ENCODE assay signal across 2 cellular contexts in the genomic region with DNA sequence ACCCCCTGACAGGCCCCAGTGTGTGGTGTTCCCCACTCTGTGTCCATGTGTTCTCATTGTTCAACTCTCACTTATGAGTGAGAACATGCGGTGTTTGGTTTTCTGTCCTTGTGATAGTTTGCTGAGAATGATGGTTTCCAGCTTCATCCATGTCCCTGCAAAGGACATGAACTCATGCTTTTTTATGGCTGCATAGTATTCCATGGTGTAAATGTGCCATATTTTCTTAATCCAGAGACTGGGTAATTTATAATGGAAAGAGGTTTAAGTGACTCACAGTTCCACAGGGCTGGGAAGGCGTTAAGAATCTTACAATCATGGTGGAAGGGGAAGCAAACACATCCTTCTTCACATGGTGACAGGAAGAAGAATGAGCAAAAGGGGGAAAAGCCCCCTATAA.
A peak's percentile ranks its signal among the peaks of the same experiment; 100 is the strongest.
TF ChIP-seq lines count a peak whose summit lies in the region.

No MANE protein-coding gene starts in this region.

TF ChIP-seq in HEK293, 187 proteins besides CTCF, POLR2A, EP300 and RAD21:
- TF ChIP-seq, protein P1, sequence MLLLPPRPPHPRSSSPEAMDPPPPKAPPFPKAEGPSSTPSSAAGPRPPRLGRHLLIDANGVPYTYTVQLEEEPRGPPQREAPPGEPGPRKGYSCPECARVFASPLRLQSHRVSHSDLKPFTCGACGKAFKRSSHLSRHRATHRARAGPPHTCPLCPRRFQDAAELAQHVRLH (tag by site-specific recombination; IDR thresholded peaks at IDR 0.05) = peak; percentile 66; the same call in 1 of the 2 replicates
- peak; percentile 99 for TF ChIP-seq ZNF146 (tag by site-specific recombination; IDR thresholded peaks at IDR 0.05)
- TF ChIP-seq, protein P2, sequence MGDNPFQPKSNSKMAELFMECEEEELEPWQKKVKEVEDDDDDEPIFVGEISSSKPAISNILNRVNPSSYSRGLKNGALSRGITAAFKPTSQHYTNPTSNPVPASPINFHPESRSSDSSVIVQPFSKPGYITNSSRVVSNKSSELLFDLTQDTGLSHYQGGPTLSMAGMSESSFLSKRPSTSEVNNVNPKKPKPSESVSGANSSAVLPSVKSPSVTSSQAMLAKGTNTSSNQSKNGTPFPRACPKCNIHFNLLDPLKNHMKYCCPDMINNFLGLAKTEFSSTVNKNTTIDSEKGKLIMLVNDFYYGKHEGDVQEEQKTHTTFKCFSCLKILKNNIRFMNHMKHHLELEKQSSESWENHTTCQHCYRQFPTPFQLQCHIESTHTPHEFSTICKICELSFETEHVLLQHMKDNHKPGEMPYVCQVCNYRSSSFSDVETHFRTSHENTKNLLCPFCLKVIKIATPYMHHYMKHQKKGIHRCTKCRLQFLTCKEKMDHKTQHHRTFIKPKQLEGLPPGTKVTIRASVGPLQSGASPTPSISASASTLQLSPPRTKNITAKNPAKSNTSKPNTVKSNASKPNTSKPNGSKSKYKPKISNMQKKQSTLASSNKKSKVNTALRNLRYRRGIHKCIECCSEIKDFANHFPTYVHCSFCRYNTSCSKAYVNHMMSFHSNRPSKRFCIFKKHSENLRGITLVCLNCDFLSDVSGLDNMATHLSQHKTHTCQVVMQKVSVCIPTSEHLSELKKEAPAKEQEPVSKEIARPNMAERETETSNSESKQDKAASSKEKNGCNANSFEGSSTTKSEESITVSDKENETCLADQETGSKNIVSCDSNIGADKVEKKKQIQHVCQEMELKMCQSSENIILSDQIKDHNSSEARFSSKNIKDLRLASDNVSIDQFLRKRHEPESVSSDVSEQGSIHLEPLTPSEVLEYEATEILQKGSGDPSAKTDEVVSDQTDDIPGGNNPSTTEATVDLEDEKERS (tag by site-specific recombination; IDR thresholded peaks at IDR 0.05) = peak; percentile 30; the same call in 1 of the 2 replicates

TF ChIP-seq in K562, 482 proteins besides CTCF, POLR2A, EP300 and RAD21:
- TF ChIP-seq BCOR (IDR thresholded peaks at IDR 0.05) (peak; percentile 62; the same call in 1 of the 2 replicates), ZNF146 (CRISPR knock-in tag; IDR thresholded peaks at IDR 0.05; ENCODE audit: unreplicated experiment) (peak; percentile 82), SMARCA5 (IDR thresholded peaks at IDR 0.05) (0 out of 2 replicates have a peak, but pooled peaks have one; percentile 25)
TF ChIP-seq in K562: peak in this region for 3; not testable (repeated sequence) for 479.
